Comparison of ENCODE assay signal across 32 cellular contexts in genomic region chr10:78426181-78426580, GRCh38.
"Had no signal": no experiment of that assay in that cellular context is flagged by ENCODE, and none has a peak within 500 bp of the region (broad histone marks: within the 10 kb centered on the region; RNA-seq: fewer than 3 reads in every experiment).

No MANE protein-coding gene starts in this region.

- H3K4me3 ChIP-seq: adrenal gland, ascending aorta, body of pancreas, breast epithelium, cardiac muscle cell had no signal

- H3K27me3 ChIP-seq: ascending aorta, body of pancreas, breast epithelium, cardiac muscle cell had no signal

- H3K9me3 ChIP-seq: body of pancreas had no signal

- H3K36me3 ChIP-seq: adrenal gland, ascending aorta, brain microvascular endothelial cell, breast epithelium, cardiac muscle cell had no signal

- FAIRE-seq: astrocyte, bronchial epithelial cell had no signal

- DNase-seq: activated effector memory CD4-positive, alpha-beta T cell treated with anti-CD3 and anti-CD28 coated beads, Interleukin-2, amount 50 U/mL, for 16 hours; activated effector memory CD4-positive, alpha-beta T cell treated with Interleukin-2 at 50 U/mL for 16 hours; activated gamma-delta T cell; activated gamma-delta T cell treated with Interleukin-2 at 50 U/mL for 16 hours; activated naive CD4-positive, alpha-beta T cell; activated naive CD4-positive, alpha-beta T cell treated with anti-CD3 and anti-CD28 coated beads for 36 hours; activated naive CD4-positive, alpha-beta T cell treated with anti-CD3 and anti-CD28 coated beads, Interleukin-2, amount 10 ng/mL, durations not matched to agents 7 days and 5 days; activated naive CD4-positive, alpha-beta T cell treated with anti-CD3 and anti-CD28 coated beads, Interleukin-2, amount 50 U/mL, for 16 hours; activated naive CD4-positive, alpha-beta T cell treated with Interleukin-2 at 50 U/mL for 16 hours; activated naive CD8-positive, alpha-beta T cell treated with anti-CD3 and anti-CD28 coated beads for 36 hours; activated naive CD8-positive, alpha-beta T cell treated with anti-CD3 and anti-CD28 coated beads, Interleukin-2, amount 10 ng/mL, durations not matched to agents 7 days and 5 days; activated naive CD8-positive, alpha-beta T cell treated with anti-CD3 and anti-CD28 coated beads, Interleukin-2, amount 50 U/mL, for 24 hours; activated T-cell treated with anti-CD3 and anti-CD28 coated beads, Interleukin-2, amount 50 U/mL, for 4 hours; activated T-cell treated with anti-CD3 and anti-CD28 coated beads, Interleukin-2, amount 50 U/mL, for 48 hours; activated T-cell treated with anti-CD3 and anti-CD28 coated beads, Interleukin-2, amount 50 U/mL, for 72 hours; adrenal gland; amniotic stem cell; amygdala; anterior cingulate cortex; aorta; body of pancreas; brain microvascular endothelial cell; caudate nucleus; central memory CD4-positive, alpha-beta T cell; cerebellar nuclear complex had no signal

- H3K4me1 ChIP-seq: adrenal gland, ascending aorta, body of pancreas, breast epithelium had no signal

- H3K27ac ChIP-seq: adrenal gland, ascending aorta, body of pancreas, brain microvascular endothelial cell, breast epithelium, cardiac muscle cell had no signal

- ATAC-seq: activated naive CD4-positive, alpha-beta T cell treated with anti-CD3 and anti-CD28 coated beads, Interleukin-2, amount 50 U/mL, for 72 hours; activated naive CD8-positive, alpha-beta T cell treated with anti-CD3 and anti-CD28 coated beads, Interleukin-2, amount 50 U/mL, for 24 hours; activated T-cell treated with anti-CD3 and anti-CD28 coated beads, Interleukin-2, amount 50 U/mL, for 4 hours; activated T-cell treated with anti-CD3 and anti-CD28 coated beads, Interleukin-2, amount 50 U/mL, for 72 hours; activated T-helper 17 cell treated with anti-CD3 and anti-CD28 coated beads, Interleukin-2, amount 50 U/mL, for 72 hours; body of pancreas had no signal
